8 cellular contexts compared by ENCODE assay signal in the genomic region with DNA sequence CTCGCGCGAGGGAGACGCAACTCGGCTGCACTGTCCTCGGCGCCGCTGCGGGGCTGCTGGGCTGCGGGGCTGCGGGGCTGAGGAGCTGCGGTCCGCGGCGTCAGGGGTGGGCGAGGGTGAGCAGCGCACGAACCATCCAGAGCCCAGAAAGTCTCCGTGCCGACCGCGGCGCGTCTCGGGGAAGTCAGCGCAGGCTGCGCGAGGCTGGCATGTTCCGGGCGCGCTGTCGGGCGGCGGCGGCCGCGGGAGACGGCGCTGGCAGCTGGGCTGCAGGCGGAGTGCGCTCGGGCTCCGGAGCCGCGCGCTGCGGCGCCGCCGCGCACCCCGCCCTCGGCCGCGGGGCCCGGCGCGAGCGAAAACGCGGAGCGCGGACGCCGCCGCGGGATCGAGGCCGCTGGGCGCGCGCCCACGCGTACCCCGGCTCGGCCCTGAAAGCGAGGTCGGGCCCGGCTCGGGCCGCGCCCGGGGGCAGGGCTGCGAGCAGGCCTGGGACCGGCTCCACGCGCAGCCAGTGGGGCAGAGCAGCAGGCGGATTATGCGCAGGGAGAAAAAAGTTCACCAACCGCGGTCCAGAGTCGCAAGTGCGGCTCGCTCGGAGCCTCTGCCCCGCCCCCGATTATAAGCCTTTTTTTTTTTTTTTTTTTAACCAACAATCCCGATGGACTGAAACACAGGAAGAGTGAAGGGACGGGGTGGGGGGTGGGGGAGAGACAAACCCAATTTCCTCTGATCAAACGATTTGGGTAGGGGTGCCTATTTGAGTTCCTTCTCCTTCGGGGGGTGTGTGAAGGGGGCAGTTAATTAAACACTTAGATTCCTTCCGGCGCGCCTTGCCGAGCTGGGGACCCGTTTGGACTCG. TPM values are rescaled to one million over a fixed set of nuclear protein-coding genes. Genes with fewer than 3 reads are reported as not detected.
DNase-seq lines count a peak whose midpoint lies in the region; ATAC-seq and TF ChIP-seq lines count a peak whose summit lies in the region.

Gene PRICKLE1, minus strand, starts transcription at position 282 of the 859 bp plus-strand sequence. CDS start 117,230 bp downstream, outside the sequence.

- no peak within 1 kb of the TSS for H3K9ac ChIP-seq in HUES48 (ENCODE audit: low read depth, low read length)

- H3K4me1 ChIP-seq in HUES48 (ENCODE audit: control insufficient read depth, insufficient read depth, low read length) = peaks cover 22% of the 10 kb centered on the region
- peaks cover 0 to 12% of the 10 kb centered on the region in 2 donors for H3K4me1 ChIP-seq in thyroid gland

- H3K9me3 ChIP-seq in HUES48 (ENCODE audit: control insufficient read depth, insufficient read depth, low read length) (no peaks in the 10 kb centered on the region), thyroid gland (no peaks in the 10 kb centered on the region)

- H3K4me3 ChIP-seq in HUES48 (ENCODE audit: low read depth, low read length) (peak within 1 kb of the TSS; percentile 63), thyroid gland (replicated peaks in 1 of 3) (peak within 1 kb of the TSS; percentile 5 to 82 (median 65))

- DNase-seq in GM03348 (ENCODE audit: low spot score) = peak; percentile 89
- DNase-seq in UCSD-AML1 (lab: John Stamatoyannopoulos, UW; ENCODE audit: unreplicated experiment) = peak; percentile 14
- DNase-seq in erythroblast (lab: John Stamatoyannopoulos, UW) = peak; percentile 53 to 60
- peak; percentile 23 for DNase-seq in mucosa of gallbladder (ENCODE audit: low spot score)
- peak; percentile 30 to 40 for DNase-seq in thyroid gland
- DNase-seq in NK-92 (lab: John Stamatoyannopoulos, UW; ENCODE audit: unreplicated experiment) = no peak

- intact Hi-C loops in thyroid gland (cut with DNase I) = no loop called here

- peaks cover 49% of the 10 kb centered on the region for H3K27me3 ChIP-seq in HUES48 (ENCODE audit: control insufficient read depth, insufficient read depth, low read length)
- H3K27me3 ChIP-seq in thyroid gland = no peaks in the 10 kb centered on the region

- WGBS in thyroid gland, 2 donors = 2% methylated on average over 26 to 35 of the region's 107 CpGs

- no peak within 1 kb of the TSS for H3K27ac ChIP-seq in HUES48 (ENCODE audit: low read depth, low read length)
- H3K27ac ChIP-seq in thyroid gland = peak within 1 kb of the TSS in 2 of 3 donors; percentile 40 to 51

- TF ChIP-seq CTCF in thyroid gland (IDR thresholded peaks at IDR 0.05) = no peak

- no peak for TF ChIP-seq POLR2A in erythroblast (IDR thresholded peaks at IDR 0.05; ENCODE audit: low read length)
- peak in 1 of 2 donors; percentile 34 for TF ChIP-seq POLR2A in thyroid gland (IDR thresholded peaks at IDR 0.05)

- H3K36me3 ChIP-seq in HUES48 (ENCODE audit: control insufficient read depth, insufficient read depth, low read length) (no peaks in the 10 kb centered on the region), thyroid gland (no peaks in the 10 kb centered on the region)

- ATAC-seq in GM21526 (IDR thresholded peaks at IDR 0.05; ENCODE audit: low FRiP score, unreplicated experiment) = peak; percentile 73

RNA-seq across cellular contexts. Expression of gene PRICKLE1, which starts in this region (rescaled TPM):
- 32.8 TPM for total RNA-seq in mucosa of gallbladder
- 10 to 100 TPM; 17.2 to 25.4 (median 19.6) TPM for total RNA-seq in thyroid gland
